Comparison of ENCODE assay signal across 9 cellular contexts in genomic region chr12:121538699-121539061, GRCh38. TPM values are rescaled to one million over a fixed set of nuclear protein-coding genes. Genes with fewer than 3 reads are reported as not detected.
DNase-seq lines count a peak whose midpoint lies in the region; ATAC-seq and FAIRE-seq lines count a peak whose summit lies in the region.
"Had no signal": no experiment of that assay in that cellular context is flagged by ENCODE, and none has a peak within 500 bp of the region (broad histone marks: within the 10 kb centered on the region; RNA-seq: fewer than 3 reads in every experiment).

No MANE protein-coding gene starts in this region.

- WGBS in mesenchymal stem cell, result 72% methylated on average over 5 of the region's 5 CpGs

- peak overlapping the region; percentile 57 for H3K27ac ChIP-seq in CD8-positive, alpha-beta memory T cell (ENCODE audit: low read depth, low read length)
- no peak overlapping the region for H3K27ac ChIP-seq in mesenchymal stem cell (ENCODE audit: low read length, poor library complexity, severe bottlenecking)

- no peak for ATAC-seq in activated T-cell treated with anti-CD3 and anti-CD28 coated beads, Interleukin-2, amount 50 U/mL, for 72 hours (replicated peaks in 1 of 2)
- no peak for ATAC-seq in HG03521 (IDR thresholded peaks at IDR 0.05; ENCODE audit: unreplicated experiment)

- H3K23ac ChIP-seq in mesenchymal stem cell (ENCODE audit: low read length in 2 of 2), result no peak overlapping the region

- CTCF ChIA-PET in CD8-positive, alpha-beta memory T cell (lab: Charles Lee), result no interaction called here

- peaks cover 3% of the 10 kb centered on the region for H3K79me1 ChIP-seq in mesenchymal stem cell (replicated peaks; ENCODE audit: low read length, poor library complexity, severe bottlenecking)

- no peak overlapping the region for H2BK12ac ChIP-seq in mesenchymal stem cell (ENCODE audit: low read length in 2 of 2)

- peak overlapping the region in 7 of 8 donors; percentile 88 to 99 (median 93) for H3K27ac Mint-ChIP-seq in CD8-positive, alpha-beta memory T cell
- H3K27ac Mint-ChIP-seq in activated T-cell treated with anti-CD3 and anti-CD28 coated beads, Interleukin-2, amount 50 U/mL, for 72 hours, result peak overlapping the region; percentile 87

- peaks cover 2 to 19% (median 6%) of the 10 kb centered on the region in 3 donors for H3K36me3 Mint-ChIP-seq in CD8-positive, alpha-beta memory T cell
- H3K36me3 Mint-ChIP-seq in activated T-cell treated with anti-CD3 and anti-CD28 coated beads, Interleukin-2, amount 50 U/mL, for 72 hours (ENCODE audit: insufficient read depth in 2 of 2), result no peaks in the 10 kb centered on the region

- no peak overlapping the region for H2BK5ac ChIP-seq in mesenchymal stem cell (ENCODE audit: low read depth, low read length, poor library complexity, severe bottlenecking)

- H3K9me3 Mint-ChIP-seq in CD8-positive, alpha-beta memory T cell, result no peaks in the 10 kb centered on the region
- H3K9me3 Mint-ChIP-seq in activated T-cell treated with anti-CD3 and anti-CD28 coated beads, Interleukin-2, amount 50 U/mL, for 72 hours, result no peaks in the 10 kb centered on the region

- no peak overlapping the region for H3K4ac ChIP-seq in mesenchymal stem cell (ENCODE audit: low read depth in 1 of 2, low read length in 2 of 2)

- H3K27me3 Mint-ChIP-seq in CD8-positive, alpha-beta memory T cell, result no peaks in the 10 kb centered on the region
- no peaks in the 10 kb centered on the region for H3K27me3 Mint-ChIP-seq in activated T-cell treated with anti-CD3 and anti-CD28 coated beads, Interleukin-2, amount 50 U/mL, for 72 hours (ENCODE audit: low read depth)

- POLR2A ChIA-PET in CD8-positive, alpha-beta memory T cell (lab: Charles Lee), result interaction anchor here (0.5 to 0.6 kb wide), 2 partner anchors 10 to 77 kb away, joined by 3 to 5 read pairs; no protein-coding TSS in a partner anchor

- no peaks in the 10 kb centered on the region for H3K27me3 ChIP-seq in CD8-positive, alpha-beta memory T cell (ENCODE audit: insufficient read depth, low read length, poor library complexity, severe bottlenecking)
- no peaks in the 10 kb centered on the region for H3K27me3 ChIP-seq in mesenchymal stem cell (ENCODE audit: control insufficient read depth in 1 of 2, insufficient read depth in 1 of 2, low read length in 2 of 2)
- H3K27me3 ChIP-seq: pancreas had no signal

- no peak overlapping the region for H3K4me2 ChIP-seq in mesenchymal stem cell (ENCODE audit: low read length, poor library complexity, severe bottlenecking)

- no peak overlapping the region for H3K18ac ChIP-seq in mesenchymal stem cell (ENCODE audit: low read depth in 1 of 2, low read length in 2 of 2)

- no peak overlapping the region for H2AK5ac ChIP-seq in mesenchymal stem cell (ENCODE audit: low read length, severe bottlenecking)

- H3K9ac ChIP-seq in mesenchymal stem cell (ENCODE audit: low read length), result peak overlapping the region; percentile 37

- H4K8ac ChIP-seq in mesenchymal stem cell (ENCODE audit: low read length), result no peak overlapping the region

- H3K4me3 ChIP-seq in CD8-positive, alpha-beta memory T cell (ENCODE audit: low read length), result peak overlapping the region; percentile 38
- H3K4me3 ChIP-seq in mesenchymal stem cell (ENCODE audit: insufficient read depth in 1 of 2, low read depth in 1 of 2, low read length in 2 of 2), result no peak overlapping the region

- H3K4me3 Mint-ChIP-seq in CD8-positive, alpha-beta memory T cell, result peak overlapping the region; percentile 84 to 99 (median 89)
- peak overlapping the region; percentile 77 to 93 for H3K4me3 Mint-ChIP-seq in activated T-cell treated with anti-CD3 and anti-CD28 coated beads, Interleukin-2, amount 50 U/mL, for 72 hours

- H3K9me3 ChIP-seq in CD8-positive, alpha-beta memory T cell (ENCODE audit: low read length), result no peaks in the 10 kb centered on the region
- no peaks in the 10 kb centered on the region for H3K9me3 ChIP-seq in mesenchymal stem cell (ENCODE audit: control insufficient read depth, low read length)
- H3K9me3 ChIP-seq: pancreas had no signal

- no peak overlapping the region for H2AFZ ChIP-seq in mesenchymal stem cell (ENCODE audit: low read depth, low read length)

- peaks cover 39 to 46% (median 43%) of the 10 kb centered on the region in 3 donors for H3K4me1 Mint-ChIP-seq in CD8-positive, alpha-beta memory T cell
- peaks cover 50% of the 10 kb centered on the region for H3K4me1 Mint-ChIP-seq in activated T-cell treated with anti-CD3 and anti-CD28 coated beads, Interleukin-2, amount 50 U/mL, for 72 hours (ENCODE audit: low read depth)

- no peak for DNase-seq in CD8-positive, alpha-beta memory T cell
- DNase-seq in HT-29 (ENCODE audit: low spot score) (peak; percentile 16), mesenchymal stem cell (no peak), NCI-H1436 treated with DMSO at 0.1 percent for 48 hours (lab: John Stamatoyannopoulos, UW) (no peak), ureter (ENCODE audit: low spot score) (no peak), RCC 7860 (ENCODE audit: low spot score) (no peak)
- no peak for DNase-seq in activated T-cell treated with anti-CD3 and anti-CD28 coated beads, Interleukin-2, amount 50 U/mL, for 72 hours

- peaks cover 40% of the 10 kb centered on the region for H3K4me1 ChIP-seq in CD8-positive, alpha-beta memory T cell (ENCODE audit: insufficient read depth, low read length)
- H3K4me1 ChIP-seq in mesenchymal stem cell (ENCODE audit: control insufficient read depth, insufficient read depth, low read depth, low read length), result peaks cover 26% of the 10 kb centered on the region

- H4K91ac ChIP-seq in mesenchymal stem cell (ENCODE audit: low read length), result no peak overlapping the region

- H3K36me3 ChIP-seq in CD8-positive, alpha-beta memory T cell (ENCODE audit: insufficient read depth, low read length), result no peaks in the 10 kb centered on the region
- H3K36me3 ChIP-seq in mesenchymal stem cell (ENCODE audit: control insufficient read depth in 1 of 2, insufficient read depth in 2 of 2, low read depth in 1 of 2, low read length in 2 of 2), result peaks cover under 1 to 3% of the 10 kb centered on the region in 2 experiments
- H3K36me3 ChIP-seq: pancreas had no signal

- H2BK120ac ChIP-seq in mesenchymal stem cell (ENCODE audit: low read depth, low read length), result no peak overlapping the region

- no peak overlapping the region for H3K14ac ChIP-seq in mesenchymal stem cell (ENCODE audit: low read length in 2 of 2)

- no peak overlapping the region for H2BK15ac ChIP-seq in mesenchymal stem cell (ENCODE audit: low read depth, poor library complexity, severe bottlenecking)

- no peak for FAIRE-seq in RCC 7860 (lab: Jason Lieb, UNC)
- FAIRE-seq: pancreas had no signal

RNA-seq across cellular contexts. Expression of gene KDM2B, which starts 42.1 kb away (rescaled TPM):
- total RNA-seq in CD8-positive, alpha-beta memory T cell, result 10 to 100 TPM; 63.2 to 64.0 TPM
- 18.3 TPM for polyA plus RNA-seq in CD8-positive, alpha-beta memory T cell
- 29.6 and 38.4 TPM in 2 replicates for total RNA-seq in HT-29 (2014; rRNA removed; shearing (Covaris generic))
- total RNA-seq in activated T-cell treated with anti-CD3 and anti-CD28 coated beads, Interleukin-2, amount 50 U/mL, for 72 hours, result 10 to 100 TPM; 43.4 to 47.7 TPM
- polyA plus RNA-seq in mesenchymal stem cell (2013, experiment 1 of 2), result 15.0 TPM
- 13.5 TPM for polyA plus RNA-seq in mesenchymal stem cell (2013, experiment 2 of 2)
- 23.7 TPM for total RNA-seq in ureter
